15 cellular contexts compared by ENCODE assay signal in genomic region chr10:93757136-93757535, GRCh38. TPM values are rescaled to one million over a fixed set of nuclear protein-coding genes. Genes with fewer than 3 reads are reported as not detected.
DNase-seq lines count a peak whose midpoint lies in the region; ATAC-seq and TF ChIP-seq lines count a peak whose summit lies in the region.
"Had no signal": no experiment of that assay in that cellular context is flagged by ENCODE, and none has a peak within 500 bp of the region (broad histone marks: within the 10 kb centered on the region; RNA-seq: fewer than 3 reads in every experiment).

No MANE protein-coding gene starts in this region.

- peaks cover 46% of the 10 kb centered on the region for H3K4me1 ChIP-seq in GM23338 (ENCODE audit: insufficient read depth)
- H3K4me1 ChIP-seq in sigmoid colon, result peaks cover 0 to 72% (median 43%) of the 10 kb centered on the region in 4 donors

- no peaks in the 10 kb centered on the region for H4K20me1 ChIP-seq in GM23338 (replicated peaks; ENCODE audit: insufficient read depth)

- TF ChIP-seq CTCF in GM23338 (conservative IDR thresholded peaks at IDR 0.05; ENCODE audit: low read depth in 2 of 2) (peak; percentile 20 to 28; a peak in 3 of 4 replicates), astrocyte of the spinal cord (IDR thresholded peaks at IDR 0.05; ENCODE audit: low read depth, low read length) (peak; percentile 32), sigmoid colon (IDR thresholded peaks at IDR 0.05) (peak in 1 of 4 experiments; percentile 23)

- no peaks in the 10 kb centered on the region for H3K79me2 ChIP-seq in GM23338 (replicated peaks; ENCODE audit: insufficient read depth)

- peaks cover 8% of the 10 kb centered on the region for H3K27me3 Mint-ChIP-seq in GM23338 (ENCODE audit: insufficient read depth, low read depth, poor library complexity)
- H3K27me3 Mint-ChIP-seq in activated CD8-positive, alpha-beta T cell treated with anti-CD3 and anti-CD28 coated beads, Interleukin-2, amount 10 ng/mL, durations not matched to agents 7 days and 5 days (ENCODE audit: low read depth), result peaks cover 24% of the 10 kb centered on the region

- H3K27ac ChIP-seq in GM23338 (ENCODE audit: low read depth) (no peak overlapping the region), sigmoid colon (peak overlapping the region in 3 of 4 donors; percentile 20 to 55 (median 54))

- H3K27me3 ChIP-seq in GM23338 (ENCODE audit: insufficient read depth) (no peaks in the 10 kb centered on the region; the same call in 1 of the 2 replicates), sigmoid colon (no peaks in the 10 kb centered on the region)

- no peak overlapping the region for H2AFZ ChIP-seq in GM23338

- intact Hi-C loops in sigmoid colon (cut with DNase I), result no loop called here

- POLR2A ChIA-PET in activated CD8-positive, alpha-beta T cell treated with anti-CD3 and anti-CD28 coated beads, Interleukin-2, amount 10 ng/mL, durations not matched to agents 7 days and 5 days (lab: Charles Lee), result no interaction called here

- DNase-seq in GM23338 (ENCODE audit: low spot score), result peak; percentile 32
- peak; percentile 3 for DNase-seq in astrocyte of the spinal cord (ENCODE audit: low read depth, low spot score)
- DNase-seq in iPS-NIHi7 (ENCODE audit: extremely low spot score), result peak; percentile 45
- DNase-seq in sigmoid colon, result no peak
- DNase-seq in Kasumi-1 (lab: John Stamatoyannopoulos, UW), result no peak
- no peak for DNase-seq in NCI-H1105 (lab: John Stamatoyannopoulos, UW)
- DNase-seq in activated T-cell treated with anti-CD3 and anti-CD28 coated beads, Interleukin-2, amount 50 U/mL, for 48 hours, result no peak
- no peak for DNase-seq in activated CD8-positive, alpha-beta T cell treated with anti-CD3 and anti-CD28 coated beads, Interleukin-2, amount 10 ng/mL, durations not matched to agents 7 days and 5 days
- DNase-seq: CD4-positive, alpha-beta memory T cell; effector memory CD4-positive, alpha-beta T cell; NCI-H187 treated with DMSO at 0.1 percent for 48 hours; stimulated activated CD4-positive, alpha-beta T cell treated with anti-CD3 and anti-CD28 coated beads, Interleukin-15, amount 100 ng/mL, for 24 hours; T-cell had no signal

- WGBS in sigmoid colon, 2 donors, result 58 to 79% methylated on average over 5 of the region's 5 CpGs

- H3K4me3 Mint-ChIP-seq in GM23338, result no peak overlapping the region
- no peak overlapping the region for H3K4me3 Mint-ChIP-seq in activated CD8-positive, alpha-beta T cell treated with anti-CD3 and anti-CD28 coated beads, Interleukin-2, amount 10 ng/mL, durations not matched to agents 7 days and 5 days
- H3K4me3 Mint-ChIP-seq: T-cell had no signal

- CTCF ChIA-PET in activated CD8-positive, alpha-beta T cell treated with anti-CD3 and anti-CD28 coated beads, Interleukin-2, amount 10 ng/mL, durations not matched to agents 7 days and 5 days (lab: Charles Lee), result no interaction called here

- peak overlapping the region; percentile 60 for H3K4me2 ChIP-seq in GM23338

- peak; percentile 54 for ATAC-seq in GM23338
- ATAC-seq in activated CD8-positive, alpha-beta T cell treated with anti-CD3 and anti-CD28 coated beads, Interleukin-2, amount 10 ng/mL, durations not matched to agents 7 days and 5 days, result no peak
- ATAC-seq: T-cell had no signal

- peaks cover 60% of the 10 kb centered on the region for H3K4me1 Mint-ChIP-seq in GM23338
- no peaks in the 10 kb centered on the region for H3K4me1 Mint-ChIP-seq in activated CD8-positive, alpha-beta T cell treated with anti-CD3 and anti-CD28 coated beads, Interleukin-2, amount 10 ng/mL, durations not matched to agents 7 days and 5 days (ENCODE audit: low read depth)

- no peak overlapping the region for H3K27ac Mint-ChIP-seq in GM23338
- H3K27ac Mint-ChIP-seq in activated CD8-positive, alpha-beta T cell treated with anti-CD3 and anti-CD28 coated beads, Interleukin-2, amount 10 ng/mL, durations not matched to agents 7 days and 5 days, result no peak overlapping the region
- H3K27ac Mint-ChIP-seq: CD4-positive, alpha-beta memory T cell; T-cell had no signal

- TF ChIP-seq POLR2A in sigmoid colon (IDR thresholded peaks at IDR 0.05), result no peak

- TF ChIP-seq EP300 in sigmoid colon (IDR thresholded peaks at IDR 0.05), result no peak

- no peaks in the 10 kb centered on the region for H3K36me3 Mint-ChIP-seq in GM23338 (ENCODE audit: low read depth)
- H3K36me3 Mint-ChIP-seq in activated CD8-positive, alpha-beta T cell treated with anti-CD3 and anti-CD28 coated beads, Interleukin-2, amount 10 ng/mL, durations not matched to agents 7 days and 5 days (ENCODE audit: low read depth), result no peaks in the 10 kb centered on the region
- H3K36me3 Mint-ChIP-seq: CD4-positive, alpha-beta memory T cell; T-cell had no signal

- H3K9me3 Mint-ChIP-seq in GM23338, result no peaks in the 10 kb centered on the region
- no peaks in the 10 kb centered on the region for H3K9me3 Mint-ChIP-seq in activated CD8-positive, alpha-beta T cell treated with anti-CD3 and anti-CD28 coated beads, Interleukin-2, amount 10 ng/mL, durations not matched to agents 7 days and 5 days (ENCODE audit: insufficient read depth)
- H3K9me3 Mint-ChIP-seq: CD4-positive, alpha-beta memory T cell; T-cell had no signal

- H3K36me3 ChIP-seq in GM23338 (ENCODE audit: insufficient read depth) (no peaks in the 10 kb centered on the region), sigmoid colon (no peaks in the 10 kb centered on the region)

- H3K4me3 ChIP-seq in GM23338 (no peak overlapping the region), astrocyte of the spinal cord (ENCODE audit: low read depth, low read length) (no peak overlapping the region), sigmoid colon (peak overlapping the region in 3 of 4 donors; percentile 14 to 40 (median 35))

- in situ Hi-C loops in astrocyte of the spinal cord (cut with HindIII; ENCODE audit: low sequenced_read_pairs), result no loop called here

- H3K9me3 ChIP-seq in sigmoid colon, result no peaks in the 10 kb centered on the region

- peaks cover 2% of the 10 kb centered on the region; the same call in 1 of the 2 replicates for H3F3A ChIP-seq in GM23338 (replicated peaks; ENCODE audit: low read depth)

- H3K9me2 ChIP-seq in GM23338 (ENCODE audit: insufficient read depth), result 0 out of 2 replicates have a peak, but pooled peaks cover 4% of the 10 kb centered on the region

TF ChIP-seq in GM23338, 12 proteins besides CTCF, POLR2A, EP300 and RAD21 (continues in another document):
- TF ChIP-seq ZNF114 (CRISPR knock-in tag; IDR thresholded peaks at IDR 0.05), result no peak
- TF ChIP-seq STAT1 (IDR thresholded peaks at IDR 0.05; ENCODE audit: unreplicated experiment), result no peak
- no peak for TF ChIP-seq NANOG (IDR thresholded peaks at IDR 0.05; ENCODE audit: borderline replicate concordance)
- TF ChIP-seq CREB1 (CRISPR knock-in tag; IDR thresholded peaks at IDR 0.05; ENCODE audit: low read depth), result no peak
- TF ChIP-seq JUNB (IDR thresholded peaks at IDR 0.05; ENCODE audit: unreplicated experiment), result no peak
- TF ChIP-seq EZH2 (IDR thresholded peaks at IDR 0.05; ENCODE audit: low read depth, unreplicated experiment), result no peak
- no peak for TF ChIP-seq REST (IDR thresholded peaks at IDR 0.05; ENCODE audit: unreplicated experiment)
- no peak for TF ChIP-seq ZNF331 (CRISPR knock-in tag; IDR thresholded peaks at IDR 0.05; ENCODE audit: low read depth)
- TF ChIP-seq POLR2AphosphoS5 (IDR thresholded peaks at IDR 0.05; ENCODE audit: low read depth), result no peak
- no peak for TF ChIP-seq EZH2phosphoT487 (IDR thresholded peaks at IDR 0.05; ENCODE audit: unreplicated experiment)

RNA-seq across cellular contexts. Expression of gene LGI1, which starts 0.6 kb away (rescaled TPM):
- total RNA-seq in GM23338 (2014; rRNA removed; shearing (Covaris generic)), result 0.28 TPM in 1 of 2 replicates, not detected in the other
- polyA plus RNA-seq in GM23338 (2016; fragmentation: Nextera tagmentation; extraction: Ambion mirVana) (0.28 and 0.31 TPM in 2 replicates), sigmoid colon (1 to 10 TPM in 2 of 3 donors, under 1 TPM in 1; 0.89 to 2.4 (median 1.2) TPM)
- 10 to 100 TPM in 2 of 4 donors, 1 to 10 TPM in 2; 3.2 to 28.1 (median 7.2) TPM for total RNA-seq in sigmoid colon
- total RNA-seq in activated CD8-positive, alpha-beta T cell treated with anti-CD3 and anti-CD28 coated beads, Interleukin-2, amount 10 ng/mL, durations not matched to agents 7 days and 5 days, result not detected
- total RNA-seq: CD4-positive, alpha-beta memory T cell; H1; IMR-90; T-cell had no signal
- polyA plus RNA-seq: CD4-positive, alpha-beta memory T cell; IMR-90 had no signal

RNA-seq across cellular contexts. Expression of gene FRA10AC1, which starts 54.7 kb away (rescaled TPM):
- total RNA-seq in GM23338 (2014; rRNA removed; shearing (Covaris generic)), result 12.1 and 51.5 TPM in 2 replicates
- 34.3 and 35.4 TPM in 2 replicates for polyA plus RNA-seq in GM23338 (2016; fragmentation: Nextera tagmentation; extraction: Ambion mirVana)
- total RNA-seq in sigmoid colon, result 10 to 100 TPM; 11.3 to 23.5 (median 17.3) TPM
- polyA plus RNA-seq in sigmoid colon, result 10 to 100 TPM in 1 of 3 donors, 1 to 10 TPM in 2; 4.2 to 14.3 (median 5.4) TPM
- 1 to 10 TPM; 5.4 to 6.0 TPM for total RNA-seq in activated CD8-positive, alpha-beta T cell treated with anti-CD3 and anti-CD28 coated beads, Interleukin-2, amount 10 ng/mL, durations not matched to agents 7 days and 5 days

Comparison
In these comparisons a context has a peak if more than half of its experiments do, and no peak if none do; other contexts are left out.
1. DNase-seq: peak in GM23338 (single experiment), astrocyte of the spinal cord (single experiment) and iPS-NIHi7 (single experiment); none in sigmoid colon (single experiment), Kasumi-1 (0 of 2), NCI-H1105 (single experiment), activated T-cell treated with anti-CD3 and anti-CD28 coated beads, Interleukin-2, amount 50 U/mL, for 48 hours (0 of 2) and activated CD8-positive, alpha-beta T cell treated with anti-CD3 and anti-CD28 coated beads, Interleukin-2, amount 10 ng/mL, durations not matched to agents 7 days and 5 days (single experiment).
2. H3K4me3 ChIP-seq: peak in sigmoid colon (3 of 4); none in GM23338 (single experiment) and astrocyte of the spinal cord (single experiment).